In the genomic region with DNA sequence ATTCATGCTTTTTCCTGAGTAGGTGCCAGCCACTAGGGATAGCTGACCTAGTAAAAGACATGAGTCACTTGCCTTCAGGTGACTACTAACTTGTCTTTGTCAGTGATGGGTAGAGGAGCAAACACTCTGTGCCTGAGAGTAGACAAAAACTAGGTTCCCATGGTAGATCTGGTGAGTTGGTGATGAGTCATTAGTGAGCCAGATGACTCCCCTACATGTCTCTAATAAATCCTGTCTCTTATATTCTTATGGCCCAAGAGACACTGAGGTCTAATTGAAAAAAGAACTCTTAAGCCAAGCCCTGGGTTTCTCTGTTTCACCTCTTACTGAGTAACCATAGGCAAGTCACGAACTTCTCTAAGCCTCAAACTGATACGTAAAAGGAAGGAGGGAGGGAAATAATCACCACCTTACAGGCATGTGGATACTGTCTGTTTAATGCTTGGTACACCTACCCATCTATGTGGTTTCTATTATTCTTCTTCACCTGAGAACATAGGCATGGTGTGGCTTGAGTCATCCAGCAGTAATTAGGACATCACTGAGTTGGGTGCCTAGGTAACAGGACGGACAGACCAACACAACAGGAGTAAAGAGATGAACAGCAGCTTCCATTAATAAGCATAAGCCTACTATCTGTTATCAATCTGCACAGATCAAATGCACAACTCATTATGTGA, we compare ENCODE assay signal across 8 cellular contexts. TPM values are rescaled to one million over a fixed set of nuclear protein-coding genes. Genes with fewer than 3 reads are reported as not detected.
DNase-seq lines count a peak whose midpoint lies in the region; ATAC-seq and TF ChIP-seq lines count a peak whose summit lies in the region.

No MANE protein-coding gene starts in this region.

- H3K9ac ChIP-seq in smooth muscle cell (ENCODE audit: low read depth), result peak overlapping the region; percentile 90

- H3K9me3 ChIP-seq in esophagus (ENCODE audit: control insufficient read depth in 2 of 2, insufficient read depth in 1 of 2, low read depth in 1 of 2, low read length in 1 of 2) (no peaks in the 10 kb centered on the region), smooth muscle cell (replicated peaks; ENCODE audit: low read depth) (no peaks in the 10 kb centered on the region)

- peak; percentile 71 for DNase-seq in GM12865 (ENCODE audit: low read depth)
- DNase-seq in RKO (ENCODE audit: low spot score), result peak; percentile 98
- no peak for DNase-seq in smooth muscle cell (lab: John Stamatoyannopoulos, UW; ENCODE audit: unreplicated experiment)
- no peak for DNase-seq in Right ventricle myocardium inferior (ENCODE audit: missing footprints)
- DNase-seq in D341Med (ENCODE audit: low spot score), result no peak

- H3K27me3 ChIP-seq in esophagus (ENCODE audit: control insufficient read depth in 1 of 2, insufficient read depth in 2 of 2, low read length in 2 of 2) (no peaks in the 10 kb centered on the region), smooth muscle cell (ENCODE audit: low read depth) (no peaks in the 10 kb centered on the region)

- H2AFZ ChIP-seq in smooth muscle cell (ENCODE audit: low read depth), result no peak overlapping the region

- H3K4me1 ChIP-seq in esophagus (ENCODE audit: control insufficient read depth in 2 of 2, insufficient read depth in 2 of 2, low read length in 1 of 2) (peaks cover 0 to 5% of the 10 kb centered on the region in 2 donors), smooth muscle cell (ENCODE audit: low read depth) (peaks cover 4% of the 10 kb centered on the region)

- H3K4me2 ChIP-seq in smooth muscle cell, result peak overlapping the region; percentile 24

- H3K79me2 ChIP-seq in smooth muscle cell (ENCODE audit: low read depth), result no peaks in the 10 kb centered on the region

- H3K4me3 ChIP-seq in GM12865 (ENCODE audit: low read depth, low read length), result no peak overlapping the region
- no peak overlapping the region for H3K4me3 ChIP-seq in esophagus (ENCODE audit: low read depth in 1 of 2, low read length in 2 of 2)
- H3K4me3 ChIP-seq in smooth muscle cell, result no peak overlapping the region

- peaks cover 7 to 13% of the 10 kb centered on the region in 2 donors for H3K36me3 ChIP-seq in esophagus (ENCODE audit: control insufficient read depth in 2 of 2, insufficient read depth in 2 of 2, low read length in 1 of 2)
- H3K36me3 ChIP-seq in smooth muscle cell (ENCODE audit: low read depth), result peaks cover 4% of the 10 kb centered on the region

- WGBS in esophagus, 2 donors, result 53 to 63% methylated on average over 3 of the region's 3 CpGs
- WGBS in smooth muscle cell (ENCODE audit: low lambda C conversion rate), result 60% methylated on average over 3 of the region's 3 CpGs

- ATAC-seq in Right ventricle myocardium inferior (no peak), GM21526 (IDR thresholded peaks at IDR 0.05; ENCODE audit: low FRiP score, unreplicated experiment) (no peak), HG02642 (IDR thresholded peaks at IDR 0.05; ENCODE audit: poor library complexity, unreplicated experiment) (no peak)

- intact Hi-C loops in Right ventricle myocardium inferior (cut with DNase I), result no loop called here

- TF ChIP-seq CTCF in GM12865 (IDR thresholded peaks at IDR 0.05; ENCODE audit: insufficient read depth, low read depth, low read length, missing control alignments), result no peak
- TF ChIP-seq CTCF in smooth muscle cell (IDR thresholded peaks at IDR 0.05; ENCODE audit: borderline replicate concordance, insufficient read depth, poor library complexity, severe bottlenecking), result no peak

- H3K27ac ChIP-seq in esophagus (ENCODE audit: low read depth in 2 of 2, low read length in 1 of 2) (peak overlapping the region; percentile 10 to 60), smooth muscle cell (ENCODE audit: low read depth) (peak overlapping the region; percentile 98)

- no peaks in the 10 kb centered on the region for H3F3A ChIP-seq in smooth muscle cell (ENCODE audit: low read depth)

- no peaks in the 10 kb centered on the region for H4K20me1 ChIP-seq in smooth muscle cell (ENCODE audit: low read depth)

RNA-seq across cellular contexts. Expression of a gene that starts 20.3 kb away (rescaled TPM):
- polyA plus RNA-seq in esophagus (1 to 10 TPM; 3.1 to 5.0 TPM), smooth muscle cell (5.8 and 10.9 TPM in 2 replicates)
- total RNA-seq in smooth muscle cell (5.6 and 9.2 TPM in 2 replicates), Right ventricle myocardium inferior (2.9 TPM)

RNA-seq across cellular contexts. Expression of a gene that starts 25.9 kb away (rescaled TPM):
- polyA plus RNA-seq in esophagus, result 10 to 100 TPM; 25.5 to 35.1 TPM
- total RNA-seq in smooth muscle cell, result 84.9 and 96.0 TPM in 2 replicates
- 99.5 and 106 TPM in 2 replicates for polyA plus RNA-seq in smooth muscle cell
- 82.4 TPM for total RNA-seq in Right ventricle myocardium inferior

Comparison
In these comparisons a context has a peak if more than half of its experiments do, and no peak if none do; other contexts are left out.
1. DNase-seq: peak in GM12865 (single experiment) and RKO (single experiment); none in smooth muscle cell (single experiment), Right ventricle myocardium inferior (single experiment) and D341Med (single experiment).